In the genomic region with DNA sequence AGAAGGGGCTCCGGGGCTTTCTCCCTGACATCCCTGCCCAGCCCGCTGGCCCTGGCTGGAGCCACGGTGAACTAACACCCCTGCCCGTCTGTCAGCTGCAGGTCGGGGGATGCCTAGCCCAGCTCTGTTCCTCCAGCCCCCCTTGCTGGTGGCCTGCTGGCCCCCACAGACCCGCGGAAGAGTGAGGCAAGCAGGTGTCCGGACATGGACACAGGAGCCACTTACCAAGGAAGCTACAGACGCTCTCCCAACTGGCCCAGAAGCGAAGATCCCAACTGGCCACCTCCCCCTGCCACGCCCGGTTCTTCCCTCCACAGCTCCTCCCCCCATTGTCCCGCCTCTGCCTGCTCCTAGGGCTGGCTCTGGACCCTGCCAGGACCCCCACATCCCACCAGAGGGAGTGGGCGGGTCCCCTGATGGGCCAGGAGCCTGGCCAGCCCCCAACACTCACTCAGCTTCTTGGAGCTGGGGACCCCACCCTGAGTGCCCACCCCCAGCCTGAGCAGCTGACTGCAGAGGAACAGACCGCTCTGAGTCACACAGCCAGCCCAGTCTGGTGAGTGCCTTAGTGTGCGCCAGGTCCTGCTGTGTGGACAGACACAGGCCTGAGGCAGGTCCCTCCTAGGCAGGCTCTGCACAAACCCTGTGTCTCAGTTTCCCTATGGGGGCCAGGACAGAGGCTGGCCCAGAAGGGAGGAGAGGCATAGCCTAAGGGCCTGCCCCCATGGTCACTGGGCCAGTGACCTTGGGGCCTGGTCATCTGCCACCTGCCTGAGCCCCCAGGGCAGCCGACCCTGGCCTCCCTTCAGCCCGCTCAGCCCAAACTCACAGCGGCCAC, we compare ENCODE assay signal across 9 cellular contexts. TPM values are rescaled to one million over a fixed set of nuclear protein-coding genes. Genes with fewer than 3 reads are reported as not detected.
DNase-seq lines count a peak whose midpoint lies in the region; ATAC-seq and TF ChIP-seq lines count a peak whose summit lies in the region.
"Had no signal": no experiment of that assay in that cellular context is flagged by ENCODE, and none has a peak within 500 bp of the region (broad histone marks: within the 10 kb centered on the region; RNA-seq: fewer than 3 reads in every experiment).

No MANE protein-coding gene starts in this region.

- peak overlapping the region; percentile 46 for H3K27ac ChIP-seq in brain microvascular endothelial cell
- peak overlapping the region; percentile 28 to 94 (median 82) for H3K27ac ChIP-seq in tibial nerve

- H3K4me1 ChIP-seq in tibial nerve: peaks cover 0 to 88% (median 33%) of the 10 kb centered on the region in 4 donors

- 64 to 72% methylated on average over 17 to 18 of the region's 19 CpGs for WGBS in tibial nerve, 2 donors

- in situ Hi-C loops in brain microvascular endothelial cell (cut with HindIII; ENCODE audit: low pct_ligation_motif_present, low sequenced_read_pairs): no loop called here

- H3K36me3 ChIP-seq in brain microvascular endothelial cell (replicated peaks): no peaks in the 10 kb centered on the region
- H3K36me3 ChIP-seq in kidney epithelial cell (ENCODE audit: control insufficient read depth, insufficient read depth, low read length): no peaks in the 10 kb centered on the region
- H3K36me3 ChIP-seq in tibial nerve: no peaks in the 10 kb centered on the region

- H3K27me3 ChIP-seq in brain microvascular endothelial cell (replicated peaks): no peaks in the 10 kb centered on the region
- no peaks in the 10 kb centered on the region for H3K27me3 ChIP-seq in kidney epithelial cell (ENCODE audit: control insufficient read depth, insufficient read depth, low read length)
- H3K27me3 ChIP-seq in tibial nerve: peaks cover 0 to 27% of the 10 kb centered on the region in 2 donors

- TF ChIP-seq EP300 in tibial nerve (IDR thresholded peaks at IDR 0.05): peak in 1 of 2 donors; percentile 62

- ATAC-seq in GM19324 (IDR thresholded peaks at IDR 0.05; ENCODE audit: low FRiP score, unreplicated experiment): no peak
- ATAC-seq in HG03571 (IDR thresholded peaks at IDR 0.05; ENCODE audit: unreplicated experiment): no peak

- DNase-seq in HS-5 (ENCODE audit: low read depth): peak; percentile 68
- peak; percentile 85 for DNase-seq in brain microvascular endothelial cell
- DNase-seq in kidney epithelial cell (ENCODE audit: low read depth): no peak
- DNase-seq in tibial nerve (ENCODE audit: low spot score in 2 of 2): peak; percentile 64 to 72
- DNase-seq in germinal center (ENCODE audit: low spot score): no peak
- DNase-seq in DMS153 treated with DMSO at 0.1 percent for 48 hours (lab: John Stamatoyannopoulos, UW; ENCODE audit: unreplicated experiment): no peak
- DNase-seq: NCI-H2029 had no signal

- no peaks in the 10 kb centered on the region for H3K9me3 ChIP-seq in tibial nerve

- peak overlapping the region; percentile 38 for H3K4me3 ChIP-seq in brain microvascular endothelial cell (ENCODE audit: low read depth, low read length)
- H3K4me3 ChIP-seq in kidney epithelial cell (ENCODE audit: low read depth, low read length): peak overlapping the region; percentile 6
- peak overlapping the region in 3 of 4 donors; percentile 19 to 50 (median 29) for H3K4me3 ChIP-seq in tibial nerve

- peak in 1 of 2 donors; percentile 40 for TF ChIP-seq POLR2A in tibial nerve (IDR thresholded peaks at IDR 0.05)

- TF ChIP-seq CTCF in brain microvascular endothelial cell (IDR thresholded peaks at IDR 0.05; ENCODE audit: low read depth, low read length, missing control alignments) (no peak), kidney epithelial cell (IDR thresholded peaks at IDR 0.05; ENCODE audit: insufficient read depth, low read length, poor library complexity, severe bottlenecking) (no peak), tibial nerve (IDR thresholded peaks at IDR 0.05) (no peak)

RNA-seq across cellular contexts. Expression of a gene that starts 7.7 kb away (rescaled TPM):
- total RNA-seq in kidney epithelial cell (121 and 140 TPM in 2 replicates), tibial nerve (100 to 1,000 TPM in 3 of 4 donors, 10 to 100 TPM in 1; 31.2 to 152 (median 118) TPM)

RNA-seq across cellular contexts. Expression of a gene that starts 15.1 kb away (rescaled TPM):
- total RNA-seq in kidney epithelial cell: 12.6 and 17.1 TPM in 2 replicates
- 10 to 100 TPM; 10.1 to 21.0 (median 12.8) TPM for total RNA-seq in tibial nerve

RNA-seq across cellular contexts. Expression of a gene that starts 45.8 kb away (rescaled TPM):
- 0.04 and 0.68 TPM in 2 replicates for total RNA-seq in kidney epithelial cell
- 1 to 10 TPM in 1 of 4 donors, not detected in 3; 2.4 TPM for total RNA-seq in tibial nerve

RNA-seq across cellular contexts. Expression of a gene that starts 50.4 kb away (rescaled TPM):
- total RNA-seq in kidney epithelial cell (33.2 and 34.6 TPM in 2 replicates), tibial nerve (1 to 10 TPM; 5.7 to 8.5 (median 6.7) TPM)

Comparison
In these comparisons a context has a peak if more than half of its experiments do, and no peak if none do; other contexts are left out.
1. DNase-seq: peak in HS-5 (single experiment), brain microvascular endothelial cell (single experiment) and tibial nerve (2 of 2); none in kidney epithelial cell (single experiment), germinal center (single experiment) and DMS153 treated with DMSO at 0.1 percent for 48 hours (single experiment).
2. Peak in every context shown above with its lines, with median percentiles within 50 percentile points of each other: H3K4me3 ChIP-seq.